Comparison of ENCODE assay signal across 22 cellular contexts in the genomic region with DNA sequence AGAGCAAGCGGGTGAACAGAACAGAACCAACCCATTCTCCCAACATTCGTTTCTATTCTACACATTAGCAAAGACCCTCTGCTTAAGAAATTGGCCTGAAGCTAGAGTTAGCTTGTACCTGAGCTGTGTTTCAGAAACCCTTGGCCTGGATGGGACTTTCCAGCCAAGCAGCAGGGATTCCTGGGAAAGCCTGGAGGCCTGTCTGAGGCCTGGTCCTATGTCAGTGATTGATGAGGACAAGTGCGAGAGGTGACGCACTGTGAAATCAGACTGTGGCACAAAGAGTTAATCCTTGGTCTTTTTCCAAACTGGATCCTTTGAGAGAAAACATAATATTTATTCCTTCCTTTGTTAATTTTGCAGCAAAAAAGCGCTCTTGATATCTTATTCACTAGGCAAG.
A peak's percentile ranks its signal among the peaks of the same experiment; 100 is the strongest.
DNase-seq lines count a peak whose midpoint lies in the region; ATAC-seq and TF ChIP-seq lines count a peak whose summit lies in the region.
"Had no signal": no experiment of that assay in that cellular context is flagged by ENCODE, and none has a peak within 500 bp of the region (broad histone marks: within the 10 kb centered on the region; RNA-seq: fewer than 3 reads in every experiment).

No MANE protein-coding gene starts in this region.

- 65 to 89% methylated on average over 2 to 5 of the region's 5 CpGs for WGBS in endodermal cell (ENCODE audit: insufficient coverage in 1 of 2, insufficient read length in 1 of 2), 2 experiments

- H3K36me3 Mint-ChIP-seq in endodermal cell (ENCODE audit: low read depth) (no peaks in the 10 kb centered on the region), neural progenitor cell (no peaks in the 10 kb centered on the region)
- H3K36me3 Mint-ChIP-seq: stimulated activated effector memory CD8-positive, alpha-beta T cell treated with anti-CD3 and anti-CD28 coated beads, Interleukin-12 subunit alpha, Interleukin-12 subunit beta, amount 100 ng/mL, for 72 hours had no signal

- peak overlapping the region; percentile 42 for H2AFZ ChIP-seq in neural progenitor cell (replicated peaks)
- H2AFZ ChIP-seq: hepatocyte had no signal

- H3K36me3 ChIP-seq in endodermal cell (ENCODE audit: control insufficient read depth, insufficient read depth, low read length) (no peaks in the 10 kb centered on the region), neural progenitor cell (no peaks in the 10 kb centered on the region)
- H3K36me3 ChIP-seq: cardiac muscle cell, lower lobe of right lung, pancreas, thoracic aorta had no signal

- H3F3A ChIP-seq in neural progenitor cell (ENCODE audit: low read depth): no peaks in the 10 kb centered on the region

- TF ChIP-seq CTCF in endodermal cell (conservative IDR thresholded peaks at IDR 0.05): no peak
- TF ChIP-seq CTCF in neural progenitor cell (IDR thresholded peaks at IDR 0.05): no peak

- no peaks in the 10 kb centered on the region for H3K27me3 ChIP-seq in endodermal cell (ENCODE audit: control insufficient read depth, insufficient read depth, low read length, poor library complexity, severe bottlenecking)
- no peaks in the 10 kb centered on the region for H3K27me3 ChIP-seq in neural progenitor cell
- H3K27me3 ChIP-seq: cardiac muscle cell, hepatocyte, pancreas had no signal

- H3K4me3 ChIP-seq in endodermal cell (ENCODE audit: low read length) (no peak overlapping the region), neural progenitor cell (no peak overlapping the region)
- H3K4me3 ChIP-seq: cardiac muscle cell, hepatocyte, lower lobe of right lung, pancreas, thoracic aorta had no signal

- no peak overlapping the region for H3K4me2 ChIP-seq in neural progenitor cell
- H3K4me2 ChIP-seq: hepatocyte had no signal

- peak overlapping the region; percentile 100 for H3K27ac ChIP-seq in endodermal cell (ENCODE audit: low read depth, low read length)
- no peak overlapping the region for H3K27ac ChIP-seq in neural progenitor cell
- H3K27ac ChIP-seq: cardiac muscle cell, hepatocyte, lower lobe of right lung, pancreas, thoracic aorta had no signal

- H3K4me1 Mint-ChIP-seq in endodermal cell (peaks cover 11% of the 10 kb centered on the region), neural progenitor cell (peaks cover 60% of the 10 kb centered on the region)
- H3K4me1 Mint-ChIP-seq: stimulated activated effector memory CD8-positive, alpha-beta T cell treated with anti-CD3 and anti-CD28 coated beads, Interleukin-12 subunit alpha, Interleukin-12 subunit beta, amount 100 ng/mL, for 72 hours had no signal

- H4K20me1 ChIP-seq in neural progenitor cell (ENCODE audit: low read depth): no peaks in the 10 kb centered on the region

- H3K27me3 Mint-ChIP-seq in endodermal cell (ENCODE audit: insufficient read depth): no peaks in the 10 kb centered on the region
- no peaks in the 10 kb centered on the region for H3K27me3 Mint-ChIP-seq in neural progenitor cell (ENCODE audit: insufficient read depth, low read depth)

- H3K4me1 ChIP-seq in endodermal cell (ENCODE audit: control insufficient read depth, insufficient read depth, low read length) (no peaks in the 10 kb centered on the region), neural progenitor cell (peaks cover 46% of the 10 kb centered on the region)
- H3K4me1 ChIP-seq: lower lobe of right lung, pancreas had no signal

- H3K9me3 ChIP-seq in endodermal cell (ENCODE audit: control insufficient read depth, low read length) (no peaks in the 10 kb centered on the region), neural progenitor cell (ENCODE audit: low read depth) (no peaks in the 10 kb centered on the region)
- H3K9me3 ChIP-seq: lower lobe of right lung, pancreas, thoracic aorta had no signal

- H3K4me3 Mint-ChIP-seq in endodermal cell (no peak overlapping the region), neural progenitor cell (peak overlapping the region; percentile 21)
- H3K4me3 Mint-ChIP-seq: stimulated activated effector memory CD8-positive, alpha-beta T cell treated with anti-CD3 and anti-CD28 coated beads, Interleukin-12 subunit alpha, Interleukin-12 subunit beta, amount 100 ng/mL, for 72 hours; T-helper 1 cell treated with Interleukin-12 subunit alpha and Interleukin-12 subunit beta and Interleukin-4 antibody, amounts not matched to agents 30 μg/mL and 1 μg/mL, for 36 hours had no signal

- no peaks in the 10 kb centered on the region for H3K79me2 ChIP-seq in neural progenitor cell (ENCODE audit: low read depth)
- H3K79me2 ChIP-seq: hepatocyte had no signal

- DNase-seq in ELF-1 (ENCODE audit: low read depth, low spot score): peak; percentile 91
- peak; percentile 59 for DNase-seq in NCI-H446 treated with DMSO at 0.1 percent for 48 hours (lab: John Stamatoyannopoulos, UW)
- DNase-seq in endodermal cell: no peak
- no peak for DNase-seq in neural progenitor cell (ENCODE audit: low spot score)
- no peak for DNase-seq in DMS53 (lab: John Stamatoyannopoulos, UW)
- DNase-seq in hippocampal formation (lab: John Stamatoyannopoulos, UW): no peak
- DNase-seq: activated CD4-positive, alpha-beta T cell treated with anti-CD3 and anti-CD28 coated beads, Interleukin-2, amount 50 U/mL, for 4 hours; activated effector memory CD4-positive, alpha-beta T cell treated with anti-CD3 and anti-CD28 coated beads, Interleukin-2, amount 50 U/mL, for 16 hours; DMS 273 treated with DMSO at 0.1 percent for 48 hours; foreskin fibroblast; GDM1; lower lobe of right lung; NCI-H1092; pancreas; SIG-M5 had no signal

- H3K27ac Mint-ChIP-seq in endodermal cell: no peak overlapping the region
- H3K27ac Mint-ChIP-seq in neural progenitor cell: peak overlapping the region; percentile 100
- H3K27ac Mint-ChIP-seq: stimulated activated effector memory CD8-positive, alpha-beta T cell treated with anti-CD3 and anti-CD28 coated beads, Interleukin-12 subunit alpha, Interleukin-12 subunit beta, amount 100 ng/mL, for 72 hours; T-helper 1 cell treated with Interleukin-12 subunit alpha and Interleukin-12 subunit beta and Interleukin-4 antibody, amounts not matched to agents 30 μg/mL and 1 μg/mL, for 36 hours had no signal

- ATAC-seq in GM18511 (IDR thresholded peaks at IDR 0.05; ENCODE audit: unreplicated experiment) (no peak), GM18858 (IDR thresholded peaks at IDR 0.05; ENCODE audit: unreplicated experiment) (no peak)
- ATAC-seq: lower lobe of right lung; pancreas; stimulated activated effector memory CD8-positive, alpha-beta T cell treated with anti-CD3 and anti-CD28 coated beads, Interleukin-12 subunit alpha, Interleukin-12 subunit beta, amount 100 ng/mL, for 72 hours had no signal

- no peak overlapping the region for H3K9ac ChIP-seq in endodermal cell (ENCODE audit: extremely low read depth, low read length, poor library complexity, severe bottlenecking)
- H3K9ac ChIP-seq in neural progenitor cell: no peak overlapping the region

- H3K9me3 Mint-ChIP-seq in endodermal cell (no peaks in the 10 kb centered on the region), neural progenitor cell (peaks cover 4% of the 10 kb centered on the region)
- H3K9me3 Mint-ChIP-seq: T-helper 1 cell treated with Interleukin-12 subunit alpha and Interleukin-12 subunit beta and Interleukin-4 antibody, amounts not matched to agents 30 μg/mL and 1 μg/mL, for 36 hours had no signal

Comparison
In these comparisons a context has a peak if more than half of its experiments do, and no peak if none do; other contexts are left out.
1. DNase-seq: peak in ELF-1 (single experiment) and NCI-H446 treated with DMSO at 0.1 percent for 48 hours (single experiment); none in endodermal cell (single experiment), neural progenitor cell (single experiment), DMS53 (single experiment) and hippocampal formation (0 of 2).